In genomic region chr5:8601831-8602354, GRCh38 we compare ENCODE assay signal across 25 cellular contexts.
"Had no signal": no experiment of that assay in that cellular context is flagged by ENCODE, and none has a peak within 500 bp of the region (broad histone marks: within the 10 kb centered on the region; RNA-seq: fewer than 3 reads in every experiment).

No MANE protein-coding gene starts in this region.

- H3K27ac ChIP-seq: left lung, lower lobe of right lung, neural progenitor cell, neutrophil, ovary, right atrium auricular region, skin epidermis, suprapubic skin, thoracic aorta, tibial artery, upper lobe of right lung had no signal

- H3K27me3 ChIP-seq: left lung, neural progenitor cell, neutrophil, ovary, right atrium auricular region, suprapubic skin, tibial artery, upper lobe of right lung had no signal

- ATAC-seq: left colon; left lung; lower lobe of right lung; naive thymus-derived CD8-positive, alpha-beta T cell; sciatic nerve; stimulated activated effector memory CD8-positive, alpha-beta T cell treated with anti-CD3 and anti-CD28 coated beads, Interleukin-12 subunit alpha, Interleukin-12 subunit beta, amount 100 ng/mL, for 72 hours; upper lobe of right lung had no signal

- DNase-seq: hippocampal formation; kidney; left colon; left lung; lower lobe of right lung; mammary epithelial cell; mesenchymal stem cell; naive thymus-derived CD8-positive, alpha-beta T cell; ovary; stimulated activated CD4-positive, alpha-beta T cell treated with anti-CD3 and anti-CD28 coated beads, Interleukin-12 subunit alpha, Interleukin-12 subunit beta, amount 100 ng/mL, for 4 hours; stimulated activated CD4-positive, alpha-beta T cell treated with anti-CD3 and anti-CD28 coated beads, Interleukin-15, amount 100 ng/mL, for 24 hours; stimulated activated CD4-positive, alpha-beta T cell treated with anti-CD3 and anti-CD28 coated beads, Interleukin-2, amount 100 ng/mL, for 24 hours; stimulated activated CD4-positive, alpha-beta T cell treated with anti-CD3 and anti-CD28 coated beads, Interleukin-4, amount 100 ng/mL, for 24 hours; stimulated activated naive CD4-positive, alpha-beta T cell; tibial artery; trophoblast cell; upper lobe of right lung had no signal

- H3K4me1 ChIP-seq: left lung, lower lobe of right lung, right atrium auricular region, suprapubic skin, tibial artery, upper lobe of right lung had no signal

- H3K9me3 ChIP-seq: left lung, lower lobe of right lung, neutrophil, ovary, right atrium auricular region, suprapubic skin, thoracic aorta, tibial artery, upper lobe of right lung had no signal

- H3K36me3 ChIP-seq: left lung, lower lobe of right lung, neural progenitor cell, neutrophil, ovary, right atrium auricular region, suprapubic skin, thoracic aorta, tibial artery, upper lobe of right lung had no signal

- H3K4me3 ChIP-seq: left lung, lower lobe of right lung, neural progenitor cell, ovary, right atrium auricular region, skin epidermis, suprapubic skin, thoracic aorta, tibial artery, upper lobe of right lung had no signal
